22 cellular contexts compared by ENCODE assay signal in the genomic region with DNA sequence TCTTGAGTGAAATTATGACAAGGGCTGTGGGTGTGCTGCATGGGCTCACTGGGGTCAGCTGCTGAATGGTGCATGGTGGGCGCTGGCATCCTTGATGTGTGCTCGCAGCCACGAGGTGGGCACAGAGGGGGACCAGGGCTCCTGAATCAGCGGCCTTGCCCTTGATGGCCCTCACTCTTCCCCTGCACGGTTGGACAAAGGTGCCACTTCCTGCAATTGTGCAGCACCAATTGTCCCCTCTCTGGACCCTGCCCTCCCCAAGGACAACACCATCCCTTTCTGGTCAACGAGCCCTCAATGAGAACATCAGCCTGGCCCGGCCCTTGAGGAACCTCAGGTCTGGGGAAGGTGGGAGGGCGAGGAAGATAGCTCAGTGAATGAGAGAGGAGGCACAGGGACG. TPM values are rescaled to one million over a fixed set of nuclear protein-coding genes. Genes with fewer than 3 reads are reported as not detected.
A peak's percentile ranks its signal among the peaks of the same experiment; 100 is the strongest.
DNase-seq lines count a peak whose midpoint lies in the region; ATAC-seq and TF ChIP-seq lines count a peak whose summit lies in the region.
"Had no signal": no experiment of that assay in that cellular context is flagged by ENCODE, and none has a peak within 500 bp of the region (broad histone marks: within the 10 kb centered on the region; RNA-seq: fewer than 3 reads in every experiment).

No MANE protein-coding gene starts in this region.

- in situ Hi-C loops in gastrocnemius medialis (cut with MboI; ENCODE audit: low sequenced_read_pairs in 4 of 4) = no loop called here
- in situ Hi-C loops in GM13977 (cut with MboI; ENCODE audit: low pct_unique_long_range_greater_than_20kb, low sequenced_read_pairs, unreplicated experiment) = no loop called here

- H3K36me3 ChIP-seq in left ventricle myocardium inferior (no peaks in the 10 kb centered on the region), gastrocnemius medialis (no peaks in the 10 kb centered on the region)
- H3K36me3 ChIP-seq: BE2C, HAP-1 had no signal

- intact Hi-C loops in left ventricle myocardium inferior (cut with micrococcal nuclease) (no loop called here), Right ventricle myocardium superior (cut with DNase I) (no loop called here), right cardiac atrium (cut with DNase I) (no loop called here), gastrocnemius medialis (cut with DNase I; ENCODE audit: low total_unique reads) (no loop called here)

- peaks cover 10% of the 10 kb centered on the region for H3K9me3 ChIP-seq in left ventricle myocardium inferior (replicated peaks)
- H3K9me3 ChIP-seq in right cardiac atrium (ENCODE audit: control insufficient read depth, low read length) = no peaks in the 10 kb centered on the region
- H3K9me3 ChIP-seq in gastrocnemius medialis = no peaks in the 10 kb centered on the region
- H3K9me3 ChIP-seq: BE2C, HAP-1 had no signal

- DNase-seq in left ventricle myocardium inferior (no peak), Right ventricle myocardium superior (no peak), right cardiac atrium (peak in 2 of 3 donors; percentile 27 to 42), gastrocnemius medialis (no peak), GM13977 (ENCODE audit: low spot score) (no peak), NCI-H128 (lab: John Stamatoyannopoulos, UW; ENCODE audit: unreplicated experiment) (no peak), NCI-H69 (lab: John Stamatoyannopoulos, UW) (no peak)
- DNase-seq: ACHN; BE2C; C1 segment of cervical spinal cord; CD4-positive, CD25-positive, alpha-beta regulatory T cell; CD8-positive, alpha-beta memory T cell; COR-L47; DMS 273 treated with DMSO at 0.1 percent for 48 hours; DMS53; DND-41; EL; GM23248 had no signal

- no peak for TF ChIP-seq POLR2A in gastrocnemius medialis (IDR thresholded peaks at IDR 0.05)

- ATAC-seq in Right ventricle myocardium superior (ENCODE audit: poor library complexity) (no peak), right cardiac atrium (peak in 1 of 2 donors; percentile 2), gastrocnemius medialis (no peak)
- ATAC-seq: GM12878, HepG2 had no signal

- TF ChIP-seq CTCF in left ventricle myocardium inferior (IDR thresholded peaks at IDR 0.05; ENCODE audit: borderline replicate concordance) (no peak), gastrocnemius medialis (IDR thresholded peaks at IDR 0.05 in 4 of 5, conservative IDR thresholded peaks at IDR 0.05 in 1 of 5) (no peak), GM13977 (IDR thresholded peaks at IDR 0.05; ENCODE audit: extremely low read depth, insufficient read depth, missing control alignments) (no peak)

- H3K27me3 ChIP-seq in left ventricle myocardium inferior (ENCODE audit: low read depth) = no peaks in the 10 kb centered on the region
- H3K27me3 ChIP-seq in right cardiac atrium (ENCODE audit: control insufficient read depth, insufficient read depth) = no peaks in the 10 kb centered on the region
- H3K27me3 ChIP-seq in gastrocnemius medialis = no peaks in the 10 kb centered on the region
- H3K27me3 ChIP-seq: BE2C had no signal

- WGBS in right cardiac atrium = 74% methylated on average over 9 of the region's 9 CpGs

- no peak overlapping the region for H3K4me3 ChIP-seq in left ventricle myocardium inferior
- no peak overlapping the region for H3K4me3 ChIP-seq in right cardiac atrium (ENCODE audit: low read length)
- H3K4me3 ChIP-seq in gastrocnemius medialis = no peak overlapping the region
- H3K4me3 ChIP-seq: GM12878, GM23248, HAP-1 had no signal

- H3K27ac ChIP-seq in left ventricle myocardium inferior (replicated peaks) (peak overlapping the region; percentile 89), right cardiac atrium (ENCODE audit: low read length) (no peak overlapping the region), gastrocnemius medialis (peak overlapping the region; percentile 94 to 99 (median 96))
- H3K27ac ChIP-seq: GM23248 had no signal

- peaks cover 57% of the 10 kb centered on the region for H3K4me1 ChIP-seq in left ventricle myocardium inferior
- H3K4me1 ChIP-seq in right cardiac atrium (ENCODE audit: control insufficient read depth, insufficient read depth, low read length) = peaks cover 4% of the 10 kb centered on the region
- H3K4me1 ChIP-seq in gastrocnemius medialis = peaks cover 52 to 59% of the 10 kb centered on the region in 2 donors
- H3K4me1 ChIP-seq: BE2C, HAP-1 had no signal

RNA-seq across cellular contexts. Expression of gene ABLIM2, which starts 16.1 kb away (rescaled TPM):
- 43.5 TPM for total RNA-seq in left ventricle myocardium inferior
- total RNA-seq in Right ventricle myocardium superior = 26.8 TPM
- 10 to 100 TPM in 2 of 4 donors, 1 to 10 TPM in 2; 6.2 to 17.4 (median 9.6) TPM for total RNA-seq in right cardiac atrium
- polyA plus RNA-seq in right cardiac atrium = 4.2 TPM
- 100 to 1,000 TPM; 177 to 281 (median 244) TPM for total RNA-seq in gastrocnemius medialis
- total RNA-seq: GM23248 had no signal
- polyA plus RNA-seq: GM23248 had no signal

RNA-seq across cellular contexts. Expression of gene SH3TC1, which starts 56.5 kb away (rescaled TPM):
- total RNA-seq in left ventricle myocardium inferior (13.6 TPM), Right ventricle myocardium superior (8.2 TPM), right cardiac atrium (10 to 100 TPM in 3 of 4 donors, 1 to 10 TPM in 1; 6.6 to 17.1 (median 11.1) TPM), gastrocnemius medialis (1 to 10 TPM; 2.9 to 8.5 (median 5.8) TPM)
- 5.4 TPM for polyA plus RNA-seq in right cardiac atrium
- total RNA-seq: G401 had no signal

Comparison
In these comparisons a context has a peak if more than half of its experiments do, and no peak if none do; other contexts are left out.
1. DNase-seq: peak in right cardiac atrium (2 of 3); none in left ventricle myocardium inferior (single experiment), Right ventricle myocardium superior (single experiment), gastrocnemius medialis (0 of 2), GM13977 (single experiment), NCI-H128 (single experiment) and NCI-H69 (single experiment).